Comparison of ENCODE assay signal across 17 cellular contexts in genomic region chr11:44971185-44971584, GRCh38.
"Had no signal": no experiment of that assay in that cellular context is flagged by ENCODE, and none has a peak within 500 bp of the region (broad histone marks: within the 10 kb centered on the region; RNA-seq: fewer than 3 reads in every experiment).

No MANE protein-coding gene starts in this region.

- H3K4me3 ChIP-seq: smooth muscle cell, tibial artery, upper lobe of left lung, uterus had no signal

- H3K9me3 ChIP-seq: tibial artery, upper lobe of left lung, uterus had no signal

- ATAC-seq: naive thymus-derived CD4-positive, alpha-beta T cell; stimulated activated effector memory CD8-positive, alpha-beta T cell treated with anti-CD3 and anti-CD28 coated beads, Interleukin-12 subunit alpha, Interleukin-12 subunit beta, amount 100 ng/mL, for 72 hours; stimulated activated naive CD8-positive, alpha-beta T cell treated with anti-CD3 and anti-CD28 coated beads, Interleukin-15, Interleukin-2, amounts not matched to agents 100 U/mL and 50 U/mL, for 24 hours had no signal

- DNase-seq: dermis blood vessel endothelial cell; endodermal cell; foreskin melanocyte; head of caudate nucleus; hypothalamus; kidney glomerular epithelial cell; mammary epithelial cell; naive thymus-derived CD4-positive, alpha-beta T cell; nephron progenitor cell; stimulated activated CD4-positive, alpha-beta T cell treated with anti-CD3 and anti-CD28 coated beads, Interleukin-4, amount 100 ng/mL, for 1 hour; stimulated activated CD8-positive, alpha-beta memory T cell treated with anti-CD3 and anti-CD28 coated beads, Interleukin-4, amount 100 ng/mL, for 48 hours; stimulated activated naive CD8-positive, alpha-beta T cell treated with anti-CD3 and anti-CD28 coated beads, Interleukin-15, Interleukin-2, amounts not matched to agents 100 U/mL and 50 U/mL, for 24 hours; tibial artery; upper lobe of left lung; uterus had no signal

- H3K27ac ChIP-seq: tibial artery, uterus had no signal

- H3K4me1 ChIP-seq: uterus had no signal

- H3K36me3 ChIP-seq: tibial artery, upper lobe of left lung, uterus had no signal

- H3K27me3 ChIP-seq: tibial artery, upper lobe of left lung, uterus had no signal
